ENCODE assay signal across 1 cellular context in the genomic region with DNA sequence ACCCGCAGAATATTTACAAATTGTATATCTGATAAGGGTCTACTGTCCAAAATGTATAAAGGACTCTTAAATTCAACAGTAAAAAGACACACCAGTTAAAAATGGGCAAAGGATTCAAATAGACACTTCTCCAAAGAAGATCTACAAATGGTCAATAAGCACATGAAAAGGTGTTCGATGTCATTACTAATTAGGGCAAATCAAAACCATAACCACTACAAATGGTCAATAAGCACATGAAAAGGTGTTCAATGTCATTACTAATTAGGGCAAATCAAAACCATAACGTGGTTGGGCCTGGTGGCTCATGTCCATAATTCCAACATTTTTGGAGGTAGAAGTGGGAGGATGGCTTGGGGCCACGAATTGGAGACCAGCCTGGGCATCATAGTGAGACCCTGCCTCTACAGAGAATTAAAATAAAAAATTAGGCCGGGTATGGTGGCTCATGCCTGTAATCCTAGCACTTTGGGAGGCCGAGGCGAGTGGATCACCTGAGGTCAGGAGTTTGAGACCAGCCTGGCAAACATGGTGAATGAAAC.
TF ChIP-seq lines count a peak whose summit lies in the region.

No MANE protein-coding gene starts in this region.

TF ChIP-seq in GM23338, 12 proteins besides CTCF, POLR2A, EP300 and RAD21 (continued from another document):
- TF ChIP-seq EZH2phosphoT487 (IDR thresholded peaks at IDR 0.05; ENCODE audit: unreplicated experiment): no peak
- TF ChIP-seq REST (IDR thresholded peaks at IDR 0.05; ENCODE audit: unreplicated experiment): no peak
- no peak for TF ChIP-seq JUNB (IDR thresholded peaks at IDR 0.05; ENCODE audit: unreplicated experiment)
- TF ChIP-seq, protein P1, sequence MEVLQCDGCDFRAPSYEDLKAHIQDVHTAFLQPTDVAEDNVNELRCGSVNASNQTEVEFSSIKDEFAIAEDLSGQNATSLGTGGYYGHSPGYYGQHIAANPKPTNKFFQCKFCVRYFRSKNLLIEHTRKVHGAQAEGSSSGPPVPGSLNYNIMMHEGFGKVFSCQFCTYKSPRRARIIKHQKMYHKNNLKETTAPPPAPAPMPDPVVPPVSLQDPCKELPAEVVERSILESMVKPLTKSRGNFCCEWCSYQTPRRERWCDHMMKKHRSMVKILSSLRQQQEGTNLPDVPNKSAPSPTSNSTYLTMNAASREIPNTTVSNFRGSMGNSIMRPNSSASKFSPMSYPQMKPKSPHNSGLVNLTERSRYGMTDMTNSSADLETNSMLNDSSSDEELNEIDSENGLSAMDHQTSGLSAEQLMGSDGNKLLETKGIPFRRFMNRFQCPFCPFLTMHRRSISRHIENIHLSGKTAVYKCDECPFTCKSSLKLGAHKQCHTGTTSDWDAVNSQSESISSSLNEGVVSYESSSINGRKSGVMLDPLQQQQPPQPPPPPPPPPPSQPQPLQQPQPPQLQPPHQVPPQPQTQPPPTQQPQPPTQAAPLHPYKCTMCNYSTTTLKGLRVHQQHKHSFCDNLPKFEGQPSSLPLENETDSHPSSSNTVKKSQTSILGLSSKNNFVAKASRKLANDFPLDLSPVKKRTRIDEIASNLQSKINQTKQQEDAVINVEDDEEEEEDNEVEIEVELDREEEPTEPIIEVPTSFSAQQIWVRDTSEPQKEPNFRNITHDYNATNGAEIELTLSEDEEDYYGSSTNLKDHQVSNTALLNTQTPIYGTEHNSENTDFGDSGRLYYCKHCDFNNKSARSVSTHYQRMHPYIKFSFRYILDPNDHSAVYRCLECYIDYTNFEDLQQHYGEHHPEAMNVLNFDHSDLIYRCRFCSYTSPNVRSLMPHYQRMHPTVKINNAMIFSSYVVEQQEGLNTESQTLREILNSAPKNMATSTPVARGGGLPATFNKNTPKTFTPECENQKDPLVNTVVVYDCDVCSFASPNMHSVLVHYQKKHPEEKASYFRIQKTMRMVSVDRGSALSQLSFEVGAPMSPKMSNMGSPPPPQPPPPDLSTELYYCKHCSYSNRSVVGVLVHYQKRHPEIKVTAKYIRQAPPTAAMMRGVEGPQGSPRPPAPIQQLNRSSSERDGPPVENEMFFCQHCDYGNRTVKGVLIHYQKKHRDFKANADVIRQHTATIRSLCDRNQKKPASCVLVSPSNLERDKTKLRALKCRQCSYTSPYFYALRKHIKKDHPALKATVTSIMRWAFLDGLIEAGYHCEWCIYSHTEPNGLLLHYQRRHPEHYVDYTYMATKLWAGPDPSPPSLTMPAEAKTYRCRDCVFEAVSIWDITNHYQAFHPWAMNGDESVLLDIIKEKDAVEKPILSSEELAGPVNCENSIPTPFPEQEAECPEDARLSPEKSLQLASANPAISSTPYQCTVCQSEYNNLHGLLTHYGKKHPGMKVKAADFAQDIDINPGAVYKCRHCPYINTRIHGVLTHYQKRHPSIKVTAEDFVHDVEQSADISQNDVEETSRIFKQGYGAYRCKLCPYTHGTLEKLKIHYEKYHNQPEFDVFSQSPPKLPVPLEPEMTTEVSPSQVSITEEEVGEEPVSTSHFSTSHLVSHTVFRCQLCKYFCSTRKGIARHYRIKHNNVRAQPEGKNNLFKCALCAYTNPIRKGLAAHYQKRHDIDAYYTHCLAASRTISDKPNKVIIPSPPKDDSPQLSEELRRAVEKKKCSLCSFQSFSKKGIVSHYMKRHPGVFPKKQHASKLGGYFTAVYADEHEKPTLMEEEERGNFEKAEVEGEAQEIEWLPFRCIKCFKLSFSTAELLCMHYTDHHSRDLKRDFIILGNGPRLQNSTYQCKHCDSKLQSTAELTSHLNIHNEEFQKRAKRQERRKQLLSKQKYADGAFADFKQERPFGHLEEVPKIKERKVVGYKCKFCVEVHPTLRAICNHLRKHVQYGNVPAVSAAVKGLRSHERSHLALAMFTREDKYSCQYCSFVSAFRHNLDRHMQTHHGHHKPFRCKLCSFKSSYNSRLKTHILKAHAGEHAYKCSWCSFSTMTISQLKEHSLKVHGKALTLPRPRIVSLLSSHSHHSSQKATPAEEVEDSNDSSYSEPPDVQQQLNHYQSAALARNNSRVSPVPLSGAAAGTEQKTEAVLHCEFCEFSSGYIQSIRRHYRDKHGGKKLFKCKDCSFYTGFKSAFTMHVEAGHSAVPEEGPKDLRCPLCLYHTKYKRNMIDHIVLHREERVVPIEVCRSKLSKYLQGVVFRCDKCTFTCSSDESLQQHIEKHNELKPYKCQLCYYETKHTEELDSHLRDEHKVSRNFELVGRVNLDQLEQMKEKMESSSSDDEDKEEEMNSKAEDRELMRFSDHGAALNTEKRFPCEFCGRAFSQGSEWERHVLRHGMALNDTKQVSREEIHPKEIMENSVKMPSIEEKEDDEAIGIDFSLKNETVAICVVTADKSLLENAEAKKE (CRISPR knock-in tag; IDR thresholded peaks at IDR 0.05): no peak
- TF ChIP-seq ZNF331 (CRISPR knock-in tag; IDR thresholded peaks at IDR 0.05; ENCODE audit: low read depth): no peak
